Comparison of ENCODE assay signal across 1 cellular context in genomic region chr5:4879075-4879474, GRCh38.
TF ChIP-seq lines count a peak whose summit lies in the region.

No MANE protein-coding gene starts in this region.

TF ChIP-seq in HCT116, 20 proteins besides CTCF, POLR2A, EP300 and RAD21 (continued from another document):
- no peak for TF ChIP-seq REST (IDR thresholded peaks at IDR 0.05; ENCODE audit: low read depth)
- TF ChIP-seq, protein P1, sequence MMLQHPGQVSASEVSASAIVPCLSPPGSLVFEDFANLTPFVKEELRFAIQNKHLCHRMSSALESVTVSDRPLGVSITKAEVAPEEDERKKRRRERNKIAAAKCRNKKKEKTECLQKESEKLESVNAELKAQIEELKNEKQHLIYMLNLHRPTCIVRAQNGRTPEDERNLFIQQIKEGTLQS (IDR thresholded peaks at IDR 0.05) = no peak
- TF ChIP-seq TCF7L2 (IDR thresholded peaks at IDR 0.05; ENCODE audit: borderline replicate concordance, extremely low read depth, insufficient read depth, insufficient read length) = no peak
